In the genomic region with DNA sequence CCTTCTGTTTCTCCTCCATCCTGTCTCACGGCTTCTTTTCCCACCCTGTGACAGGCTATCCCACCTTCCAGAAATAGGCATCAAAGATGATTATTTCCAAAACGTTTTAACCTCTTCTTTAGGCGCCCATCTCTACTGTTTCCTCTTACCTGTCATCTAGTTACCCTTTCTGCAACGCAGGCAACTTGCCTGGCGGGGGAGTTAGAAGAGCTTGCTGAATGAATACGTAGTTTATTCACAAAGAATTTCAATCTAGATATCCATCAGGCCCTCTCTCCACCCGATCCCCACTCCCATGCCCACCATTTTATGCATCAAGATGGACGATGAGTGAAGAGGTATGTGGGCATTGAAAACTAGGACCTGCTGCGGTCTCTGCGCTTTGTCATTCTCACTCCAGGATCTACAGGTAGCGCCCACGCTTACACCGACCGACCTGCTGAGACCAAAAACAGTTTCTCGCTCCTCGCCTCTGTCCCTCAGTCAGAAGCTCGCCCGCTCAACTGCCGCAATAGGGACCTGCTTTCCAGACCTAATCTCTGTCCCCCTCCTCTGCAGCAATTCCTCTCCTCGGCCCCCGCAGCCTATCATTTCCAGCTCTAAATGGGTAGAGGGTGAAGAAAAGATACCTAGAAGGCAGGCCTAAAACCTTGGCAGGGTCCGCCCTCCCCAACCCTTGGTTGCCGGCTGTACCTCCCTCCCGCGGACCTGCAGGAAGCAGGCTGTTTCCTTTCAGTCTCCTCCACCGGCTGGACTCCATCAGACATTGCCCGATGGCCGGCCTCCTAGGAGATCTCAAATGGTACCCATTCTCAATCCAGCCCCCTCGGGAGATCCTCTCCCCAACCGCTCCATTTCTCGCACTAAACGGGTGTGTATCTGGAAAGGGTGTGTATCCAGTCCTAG, we compare ENCODE assay signal across 9 cellular contexts. TPM values are rescaled to one million over a fixed set of nuclear protein-coding genes. Genes with fewer than 3 reads are reported as not detected.
A peak's percentile ranks its signal among the peaks of the same experiment; 100 is the strongest.
DNase-seq lines count a peak whose midpoint lies in the region; ATAC-seq, FAIRE-seq and TF ChIP-seq lines count a peak whose summit lies in the region.
"Had no signal": no experiment of that assay in that cellular context is flagged by ENCODE, and none has a peak within 500 bp of the region (broad histone marks: within the 10 kb centered on the region; RNA-seq: fewer than 3 reads in every experiment).

No MANE protein-coding gene starts in this region.

- intact Hi-C loops in GM12878 (cut with micrococcal nuclease; ENCODE audit: unreplicated experiment): loop anchor here (10.0 kb wide), 1 partner anchor 710 kb away; no protein-coding TSS in a partner anchor
- intact Hi-C loops in stomach (cut with DNase I; ENCODE audit: low total_unique reads): no loop called here

- H3K27ac Mint-ChIP-seq in HFFc6: no peak overlapping the region

- no peaks in the 10 kb centered on the region for H3K79me2 ChIP-seq in GM12878 (ENCODE audit: control insufficient read depth, insufficient read depth, low read length)

- H3K4me3 ChIP-seq in GM12878 (peak overlapping the region; percentile 50), liver (ENCODE audit: low read depth in 1 of 3, low read length in 3 of 3) (peak overlapping the region in 2 of 3 donors; percentile 38 to 48), stomach (peak overlapping the region; percentile 45 to 48 (median 48))

- ATAC-seq in GM12878: no peak

- peak overlapping the region; percentile 44; the same call in 1 of the 2 replicates for H3K9ac ChIP-seq in GM12878 (ENCODE audit: control insufficient read depth, insufficient read depth, low read length)
- H3K9ac ChIP-seq in liver (ENCODE audit: low read depth in 1 of 2, low read length in 2 of 2): no peak overlapping the region

- WGBS in GM12878 (ENCODE audit: insufficient coverage, insufficient replicate concordance, low lambda C conversion rate, missing lambda C conversion rate): 44% methylated on average over 31 of the region's 32 CpGs
- 4% methylated on average over 32 of the region's 32 CpGs for WGBS in liver
- 2 to 50% (median 10%) methylated on average over 14 to 32 of the region's 32 CpGs for WGBS in stomach, 5 donors

- CTCF ChIA-PET in GM12878 (lab: Yijun Ruan, JAX): no interaction called here

- H3K27ac ChIP-seq in GM12878 (ENCODE audit: control insufficient read depth, insufficient read depth) (no peak overlapping the region), liver (ENCODE audit: low read depth in 1 of 2, low read length in 2 of 2) (no peak overlapping the region), stomach (peak overlapping the region; percentile 58 to 81 (median 61))
- H3K27ac ChIP-seq: epithelial cell of prostate had no signal

- no peaks in the 10 kb centered on the region for H3K9me3 Mint-ChIP-seq in HFFc6

- H4K20me1 ChIP-seq in GM12878 (ENCODE audit: control insufficient read depth, insufficient read depth): no peaks in the 10 kb centered on the region

- peak overlapping the region; percentile 46; the same call in 1 of the 2 replicates for H3K4me3 Mint-ChIP-seq in HFFc6

- H3K4me1 ChIP-seq in GM12878 (ENCODE audit: control insufficient read depth, insufficient read depth, low read length) (no peaks in the 10 kb centered on the region), liver (ENCODE audit: control insufficient read depth in 4 of 4, insufficient read depth in 4 of 4, low read length in 3 of 4) (peaks cover 0 to 3% (median 0%) of the 10 kb centered on the region in 4 donors), stomach (peaks cover 0 to 13% (median 4%) of the 10 kb centered on the region in 4 donors)

- H3K9me3 ChIP-seq in GM12878 (replicated peaks; ENCODE audit: control insufficient read depth, insufficient read depth, low read length) (no peaks in the 10 kb centered on the region; the same call in 2 of the 3 replicates), liver (ENCODE audit: control insufficient read depth in 4 of 4, low read length in 3 of 4) (peaks cover 0 to 2% (median 0%) of the 10 kb centered on the region in 4 donors), stomach (peaks cover 0 to 1% (median 0%) of the 10 kb centered on the region in 4 donors)

- RAD21 ChIA-PET in GM12878 (lab: Charles Lee; ENCODE audit: unreplicated experiment): no interaction called here

- no peaks in the 10 kb centered on the region for H3K36me3 Mint-ChIP-seq in HFFc6 (ENCODE audit: low read depth)

- peaks cover 7% of the 10 kb centered on the region for H3K27me3 Mint-ChIP-seq in HFFc6 (ENCODE audit: insufficient read depth)

- H3K36me3 ChIP-seq in GM12878 (ENCODE audit: control insufficient read depth in 2 of 2, insufficient read depth in 2 of 2, low read length in 1 of 2): no peaks in the 10 kb centered on the region
- no peaks in the 10 kb centered on the region for H3K36me3 ChIP-seq in liver (ENCODE audit: control insufficient read depth in 4 of 4, insufficient read depth in 3 of 4, low read depth in 1 of 4, low read length in 3 of 4)
- no peaks in the 10 kb centered on the region for H3K36me3 ChIP-seq in stomach

- peak overlapping the region; percentile 30; the same call in 1 of the 2 replicates for H3K4me2 ChIP-seq in GM12878 (ENCODE audit: control insufficient read depth, insufficient read depth)

- in situ Hi-C loops in GM12878 (cut with MboI): no loop called here

- SMC1A ChIA-PET in GM12878 (lab: Charles Lee; ENCODE audit: uncharacterized antibody, unreplicated experiment): no interaction called here

- no peak for TF ChIP-seq EP300 in GM12878 (IDR thresholded peaks at IDR 0.05; ENCODE audit: borderline replicate concordance in 1 of 2, control insufficient read depth in 1 of 2, low read depth in 2 of 2, low read length in 2 of 2)
- no peak for TF ChIP-seq EP300 in stomach (IDR thresholded peaks at IDR 0.05)

- H3K4me1 Mint-ChIP-seq in HFFc6 (ENCODE audit: low read depth): no peaks in the 10 kb centered on the region; the same call in 1 of the 2 replicates

- H3K27me3 ChIP-seq in GM12878 (replicated peaks in 1 of 2; ENCODE audit: control insufficient read depth in 2 of 2, insufficient read depth in 2 of 2, low read length in 1 of 2): no peaks in the 10 kb centered on the region
- H3K27me3 ChIP-seq in liver (ENCODE audit: control insufficient read depth in 4 of 4, insufficient read depth in 4 of 4, low read length in 3 of 4): peaks cover 0 to 4% (median 0%) of the 10 kb centered on the region in 4 donors
- H3K27me3 ChIP-seq in stomach: peaks cover 0 to 4% (median 0%) of the 10 kb centered on the region in 3 donors

- POLR2A ChIA-PET in GM12878 (lab: Charles Lee): no interaction called here

- FAIRE-seq in GM12878 (lab: Jason Lieb, UNC): no peak

- peak overlapping the region; percentile 45 for H2AFZ ChIP-seq in GM12878 (ENCODE audit: control insufficient read depth, low read depth, low read length)

- TF ChIP-seq POLR2A in GM12878 (IDR thresholded peaks at IDR 0.05; ENCODE audit: low read depth, low read length): no peak
- no peak for TF ChIP-seq POLR2A in stomach (IDR thresholded peaks at IDR 0.05)

- BruUV-seq in GM12878 (replicated peaks; lab: Mats Ljungman, UMichigan): no TSS peak

- TF ChIP-seq CTCF in HFFc6 (IDR thresholded peaks at IDR 0.05): no peak
- TF ChIP-seq CTCF in GM12878 (IDR thresholded peaks at IDR 0.05 in 2 of 3, conservative IDR thresholded peaks at IDR 0.05 in 1 of 3; ENCODE audit: control insufficient read depth in 2 of 3, extremely low read depth in 1 of 3, insufficient read depth in 1 of 3, low read depth in 3 of 3, low read length in 3 of 3): no peak
- TF ChIP-seq CTCF in liver (IDR thresholded peaks at IDR 0.05; ENCODE audit: low read depth, low read length, missing input control): no peak
- TF ChIP-seq CTCF in stomach (IDR thresholded peaks at IDR 0.05): no peak

- TF ChIP-seq RAD21 in GM12878 (IDR thresholded peaks at IDR 0.05; ENCODE audit: insufficient read depth, low read depth, low read length): no peak
- TF ChIP-seq RAD21 in liver (IDR thresholded peaks at IDR 0.05): no peak

- peak; percentile 13 for DNase-seq in DMS53 treated with DMSO at 0.1 percent for 48 hours (lab: John Stamatoyannopoulos, UW; ENCODE audit: unreplicated experiment)
- DNase-seq in HFFc6: no peak
- DNase-seq in NCI-H526 (lab: John Stamatoyannopoulos, UW): peak; percentile 14 to 63
- no peak for DNase-seq in GM12878 (ENCODE audit: low read depth, low spot score)
- peak; percentile 25 for DNase-seq in stomach
- no peak for DNase-seq in NCI-H1436 treated with DMSO at 0.1 percent for 48 hours (lab: John Stamatoyannopoulos, UW)
- DNase-seq in foreskin melanocyte: no peak

RNA-seq across cellular contexts. Expression of a gene that starts 0.6 kb away (rescaled TPM):
- total RNA-seq in HFFc6 (2021; fragmentation: NEBNext Ultra II Directional; extraction: Animal tissue kit (Norgen Biotek cat#: 25700)): not detected
- total RNA-seq in GM12878 (2013; cell fraction: nucleolus; rRNA removed): not detected in 2 replicates
- total RNA-seq in GM12878 (2014; rRNA removed): not detected in 2 replicates
- total RNA-seq in GM12878 (2014; rRNA removed; fragmentation: Illumina TruSeq; extraction: Trizol): 0.41 and 0.58 TPM in 2 replicates
- 0.64 TPM in 1 of 2 replicates, not detected in the other for total RNA-seq in GM12878 (2021)
- 2.0 TPM for polyA plus RNA-seq in GM12878 (2011; ENCODE audit: low read depth)
- 0.10 and 0.11 TPM in 2 replicates for polyA plus RNA-seq in GM12878 (2011; rRNA removed)
- polyA plus RNA-seq in GM12878 (2011; cell fraction: cytosol; rRNA removed): not detected in 2 replicates
- polyA plus RNA-seq in GM12878 (2011; cell fraction: nucleus; rRNA removed): not detected in 2 replicates
- 2.8 and 3.1 TPM in 2 replicates for polyA plus RNA-seq in GM12878 (2012)
- polyA plus RNA-seq in GM12878 (2014; fragmentation: Illumina TruSeq; extraction: Trizol): not detected in 2 replicates
- polyA plus RNA-seq in GM12878 (2014; fragmentation: Nextera tagmentation; extraction: Ambion mirVana): under 1 TPM; 0.34 to 0.79 TPM
- 0.29 TPM in 1 of 2 replicates, not detected in the other for polyA plus RNA-seq in GM12878 (2014; rRNA removed)
- polyA plus RNA-seq in GM12878 (2016; fragmentation: Nextera tagmentation; extraction: Ambion mirVana): under 1 TPM; 0.32 to 0.73 TPM
- polyA minus RNA-seq in GM12878 (2011; rRNA and poly(A)+ RNA removed): not detected in 2 replicates
- polyA minus RNA-seq in GM12878 (2011; cell fraction: cytosol; rRNA and poly(A)+ RNA removed): not detected in 2 replicates
- polyA minus RNA-seq in GM12878 (2011; cell fraction: nucleus; rRNA and poly(A)+ RNA removed): not detected in 2 replicates
- total RNA-seq in liver: under 1 TPM; 0.09 to 0.50 TPM
- polyA plus RNA-seq in liver: 1 to 10 TPM in 1 of 2 donors, under 1 TPM in 1; 0.61 to 1.4 TPM
- 10 to 100 TPM in 1 of 5 donors, 1 to 10 TPM in 1, not detected in 3; 5.7 to 21.9 TPM for total RNA-seq in stomach
- polyA plus RNA-seq in stomach: 10 to 100 TPM in 1 of 3 donors, 1 to 10 TPM in 2; 5.9 to 15.7 (median 8.5) TPM

RNA-seq across cellular contexts. Expression of a gene that starts 12.9 kb away (rescaled TPM):
- total RNA-seq in HFFc6 (2021; fragmentation: NEBNext Ultra II Directional; extraction: Animal tissue kit (Norgen Biotek cat#: 25700)): not detected
- total RNA-seq in GM12878 (2013; cell fraction: nucleolus; rRNA removed): not detected in 2 replicates
- total RNA-seq in GM12878 (2014; rRNA removed): not detected in 2 replicates
- not detected in 2 replicates for total RNA-seq in GM12878 (2014; rRNA removed; fragmentation: Illumina TruSeq; extraction: Trizol)
- not detected in 2 replicates for total RNA-seq in GM12878 (2021)
- polyA plus RNA-seq in GM12878 (2011; ENCODE audit: low read depth): not detected
- not detected in 2 replicates for polyA plus RNA-seq in GM12878 (2011; rRNA removed)
- not detected in 2 replicates for polyA plus RNA-seq in GM12878 (2011; cell fraction: cytosol; rRNA removed)
- not detected in 2 replicates for polyA plus RNA-seq in GM12878 (2011; cell fraction: nucleus; rRNA removed)
- not detected in 2 replicates for polyA plus RNA-seq in GM12878 (2012)
- polyA plus RNA-seq in GM12878 (2014; fragmentation: Illumina TruSeq; extraction: Trizol): not detected in 2 replicates
- polyA plus RNA-seq in GM12878 (2014; fragmentation: Nextera tagmentation; extraction: Ambion mirVana): not detected
- not detected in 2 replicates for polyA plus RNA-seq in GM12878 (2014; rRNA removed)
- polyA plus RNA-seq in GM12878 (2016; fragmentation: Nextera tagmentation; extraction: Ambion mirVana): not detected
- polyA minus RNA-seq in GM12878 (2011; rRNA and poly(A)+ RNA removed): not detected in 2 replicates
- polyA minus RNA-seq in GM12878 (2011; cell fraction: cytosol; rRNA and poly(A)+ RNA removed): not detected in 2 replicates
- not detected in 2 replicates for polyA minus RNA-seq in GM12878 (2011; cell fraction: nucleus; rRNA and poly(A)+ RNA removed)
- total RNA-seq in liver: not detected
- polyA plus RNA-seq in liver: not detected
- total RNA-seq in stomach: not detected
- under 1 TPM in 1 of 3 donors, not detected in 2; 0.20 TPM for polyA plus RNA-seq in stomach

RNA-seq across cellular contexts. Expression of a gene that starts 29.7 kb away (rescaled TPM):
- total RNA-seq in HFFc6 (2021; fragmentation: NEBNext Ultra II Directional; extraction: Animal tissue kit (Norgen Biotek cat#: 25700)): under 1 TPM in 1 of 6 experiments, not detected in 5; 0.19 TPM
- not detected in 2 replicates for total RNA-seq in GM12878 (2013; cell fraction: nucleolus; rRNA removed)
- total RNA-seq in GM12878 (2014; rRNA removed) (not detected in 2 replicates), GM12878 (2014; rRNA removed; fragmentation: Illumina TruSeq; extraction: Trizol) (not detected in 2 replicates), GM12878 (2021) (not detected in 2 replicates), liver (not detected), stomach (1 to 10 TPM in 3 of 5 donors, not detected in 2; 1.3 to 7.6 (median 2.6) TPM)
- 0.47 TPM for polyA plus RNA-seq in GM12878 (2011; ENCODE audit: low read depth)
- polyA plus RNA-seq in GM12878 (2011; rRNA removed) (not detected in 2 replicates), GM12878 (2014; fragmentation: Illumina TruSeq; extraction: Trizol) (not detected in 2 replicates), GM12878 (2014; fragmentation: Nextera tagmentation; extraction: Ambion mirVana) (not detected), GM12878 (2014; rRNA removed) (not detected in 2 replicates), GM12878 (2016; fragmentation: Nextera tagmentation; extraction: Ambion mirVana) (not detected), liver (under 1 TPM in 1 of 2 donors, not detected in 1; 0.10 TPM), stomach (10 to 100 TPM in 1 of 3 donors, 1 to 10 TPM in 2; 4.7 to 21.0 (median 8.1) TPM)
- not detected in 2 replicates for polyA plus RNA-seq in GM12878 (2011; cell fraction: cytosol; rRNA removed)
- not detected in 2 replicates for polyA plus RNA-seq in GM12878 (2011; cell fraction: nucleus; rRNA removed)
- 0.41 and 0.68 TPM in 2 replicates for polyA plus RNA-seq in GM12878 (2012)
- polyA minus RNA-seq in GM12878 (2011; rRNA and poly(A)+ RNA removed): not detected in 2 replicates
- not detected in 2 replicates for polyA minus RNA-seq in GM12878 (2011; cell fraction: cytosol; rRNA and poly(A)+ RNA removed)
- polyA minus RNA-seq in GM12878 (2011; cell fraction: nucleus; rRNA and poly(A)+ RNA removed): not detected in 2 replicates

RNA-seq across cellular contexts. Expression of a gene that starts 59.9 kb away (rescaled TPM):
- not detected for total RNA-seq in HFFc6 (2021; fragmentation: NEBNext Ultra II Directional; extraction: Animal tissue kit (Norgen Biotek cat#: 25700))
- not detected in 2 replicates for total RNA-seq in GM12878 (2013; cell fraction: nucleolus; rRNA removed)
- total RNA-seq in GM12878 (2014; rRNA removed) (not detected in 2 replicates), GM12878 (2014; rRNA removed; fragmentation: Illumina TruSeq; extraction: Trizol) (not detected in 2 replicates), GM12878 (2021) (not detected in 2 replicates), liver (not detected), stomach (not detected)
- not detected for polyA plus RNA-seq in GM12878 (2011; ENCODE audit: low read depth)
- polyA plus RNA-seq in GM12878 (2011; rRNA removed) (not detected in 2 replicates), GM12878 (2014; fragmentation: Illumina TruSeq; extraction: Trizol) (not detected in 2 replicates), GM12878 (2014; fragmentation: Nextera tagmentation; extraction: Ambion mirVana) (not detected), GM12878 (2014; rRNA removed) (not detected in 2 replicates), GM12878 (2016; fragmentation: Nextera tagmentation; extraction: Ambion mirVana) (not detected), liver (not detected), stomach (not detected)
- polyA plus RNA-seq in GM12878 (2011; cell fraction: cytosol; rRNA removed): not detected in 2 replicates
- not detected in 2 replicates for polyA plus RNA-seq in GM12878 (2011; cell fraction: nucleus; rRNA removed)
- polyA plus RNA-seq in GM12878 (2012): not detected in 2 replicates
- not detected in 2 replicates for polyA minus RNA-seq in GM12878 (2011; rRNA and poly(A)+ RNA removed)
- not detected in 2 replicates for polyA minus RNA-seq in GM12878 (2011; cell fraction: cytosol; rRNA and poly(A)+ RNA removed)
- not detected in 2 replicates for polyA minus RNA-seq in GM12878 (2011; cell fraction: nucleus; rRNA and poly(A)+ RNA removed)

Comparison
In these comparisons a context has a peak if more than half of its experiments do, and no peak if none do; other contexts are left out.
1. DNase-seq: peak in DMS53 treated with DMSO at 0.1 percent for 48 hours (single experiment), NCI-H526 (2 of 2) and stomach (single experiment); none in HFFc6 (single experiment), GM12878 (single experiment), NCI-H1436 treated with DMSO at 0.1 percent for 48 hours (single experiment) and foreskin melanocyte (single experiment).
2. H3K27ac ChIP-seq: peak in stomach (5 of 5); none in GM12878 (single experiment) and liver (0 of 2).
3. Peak in every context shown above with its lines, with median percentiles within 50 percentile points of each other: H3K4me3 ChIP-seq.